Comparison of ENCODE assay signal across 11 cellular contexts in genomic region chr10:10792681-10793080, GRCh38.
A peak's percentile ranks its signal among the peaks of the same experiment; 100 is the strongest.
DNase-seq lines count a peak whose midpoint lies in the region; ATAC-seq and TF ChIP-seq lines count a peak whose summit lies in the region.
"Had no signal": no experiment of that assay in that cellular context is flagged by ENCODE, and none has a peak within 500 bp of the region (broad histone marks: within the 10 kb centered on the region; RNA-seq: fewer than 3 reads in every experiment).

No MANE protein-coding gene starts in this region.

- no peak for TF ChIP-seq POLR2A in stomach (IDR thresholded peaks at IDR 0.05)

- TF ChIP-seq CTCF in stomach (IDR thresholded peaks at IDR 0.05): no peak

- ATAC-seq in HG02981 (IDR thresholded peaks at IDR 0.05; ENCODE audit: unreplicated experiment): no peak
- no peak for ATAC-seq in GM21360 (IDR thresholded peaks at IDR 0.05; ENCODE audit: unreplicated experiment)

- peaks cover 0 to 22% (median 16%) of the 10 kb centered on the region in 4 donors for H3K4me1 ChIP-seq in stomach

- no peaks in the 10 kb centered on the region for H3K9me3 ChIP-seq in stomach

- no peaks in the 10 kb centered on the region for H3K27me3 ChIP-seq in stomach

- 25 to 42% (median 34%) methylated on average over 3 of the region's 3 CpGs for WGBS in stomach, 5 donors

- no peak for TF ChIP-seq EP300 in stomach (IDR thresholded peaks at IDR 0.05)

- intact Hi-C loops in stomach (cut with DNase I; ENCODE audit: low total_unique reads): no loop called here

- H3K27ac ChIP-seq in cingulate gyrus (ENCODE audit: low read depth, low read length): peak overlapping the region; percentile 54
- no peak overlapping the region for H3K27ac ChIP-seq in stomach

- no peaks in the 10 kb centered on the region for H3K36me3 ChIP-seq in stomach

- H3K4me3 ChIP-seq in stomach: no peak overlapping the region

- DNase-seq in AG08395 (ENCODE audit: low spot score) (peak; percentile 64), LoVo (ENCODE audit: low spot score) (peak; percentile 48), left kidney (ENCODE audit: low read depth, low spot score) (peak; percentile 62), middle frontal gyrus (ENCODE audit: extremely low spot score, low spot score) (no peak), stomach (no peak)
- DNase-seq: CD4-positive, alpha-beta T cell; immature natural killer cell; NCI-H146 had no signal

Comparison
In these comparisons a context has a peak if more than half of its experiments do, and no peak if none do; other contexts are left out.
1. DNase-seq: peak in AG08395 (single experiment), LoVo (single experiment) and left kidney (single experiment); none in middle frontal gyrus (single experiment) and stomach (single experiment).